Comparison of ENCODE assay signal across 13 cellular contexts in the genomic region with DNA sequence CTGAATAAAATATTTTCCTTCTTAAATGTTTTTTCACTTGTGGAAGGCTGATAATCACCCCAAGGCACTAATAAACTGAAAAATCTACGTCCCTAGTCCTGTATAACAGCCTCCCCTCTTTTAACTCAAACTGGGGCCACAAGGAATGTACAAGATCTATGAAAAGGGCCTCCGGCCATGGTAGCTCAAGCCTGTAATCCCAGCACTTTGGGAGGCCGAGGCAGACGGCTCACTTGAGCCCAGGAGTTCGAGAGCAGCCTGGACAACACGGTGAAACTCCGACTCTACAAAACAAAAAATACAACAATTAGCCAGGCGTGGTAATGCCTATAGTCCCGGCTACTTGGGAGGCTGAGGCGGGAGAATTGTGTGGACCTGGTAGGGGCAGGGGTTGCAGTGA. TPM values are rescaled to one million over a fixed set of nuclear protein-coding genes. Genes with fewer than 3 reads are reported as not detected.
DNase-seq lines count a peak whose midpoint lies in the region; ATAC-seq and TF ChIP-seq lines count a peak whose summit lies in the region.
"Had no signal": no experiment of that assay in that cellular context is flagged by ENCODE, and none has a peak within 500 bp of the region (broad histone marks: within the 10 kb centered on the region; RNA-seq: fewer than 3 reads in every experiment).

No MANE protein-coding gene starts in this region.

- no peaks in the 10 kb centered on the region for H3K27me3 ChIP-seq in vagina
- H3K27me3 ChIP-seq: BE2C had no signal

- H3K4me3 Mint-ChIP-seq in stimulated activated naive CD8-positive, alpha-beta T cell treated with anti-CD3 and anti-CD28 coated beads, Interleukin-15, Interleukin-2, amounts not matched to agents 100 ng/mL and 50 ng/mL, for 24 hours = no peak overlapping the region
- no peak overlapping the region for H3K4me3 Mint-ChIP-seq in activated naive CD8-positive, alpha-beta T cell treated with anti-CD3 and anti-CD28 coated beads for 36 hours
- no peak overlapping the region for H3K4me3 Mint-ChIP-seq in type B pancreatic cell

- no peak for TF ChIP-seq POLR2A in vagina (IDR thresholded peaks at IDR 0.05)

- ATAC-seq in stimulated activated naive CD8-positive, alpha-beta T cell treated with anti-CD3 and anti-CD28 coated beads, Interleukin-15, Interleukin-2, amounts not matched to agents 100 U/mL and 50 U/mL, for 24 hours = no peak

- no peaks in the 10 kb centered on the region for H3K9me3 Mint-ChIP-seq in stimulated activated naive CD8-positive, alpha-beta T cell treated with anti-CD3 and anti-CD28 coated beads, Interleukin-15, Interleukin-2, amounts not matched to agents 100 ng/mL and 50 ng/mL, for 24 hours
- H3K9me3 Mint-ChIP-seq in activated naive CD8-positive, alpha-beta T cell treated with anti-CD3 and anti-CD28 coated beads for 36 hours = no peaks in the 10 kb centered on the region
- no peaks in the 10 kb centered on the region for H3K9me3 Mint-ChIP-seq in type B pancreatic cell
- H3K9me3 Mint-ChIP-seq: stimulated activated effector memory CD8-positive, alpha-beta T cell treated with anti-CD3 and anti-CD28 coated beads, Interleukin-12 subunit alpha, Interleukin-12 subunit beta, amount 100 ng/mL, for 72 hours had no signal

- H3K4me1 ChIP-seq in mesodermal cell (ENCODE audit: control insufficient read depth, insufficient read depth, low read length, poor library complexity, severe bottlenecking) (peaks cover 44% of the 10 kb centered on the region), vagina (peaks cover 51% of the 10 kb centered on the region)
- H3K4me1 ChIP-seq: BE2C had no signal

- H3K27ac ChIP-seq in mesodermal cell (ENCODE audit: low read depth, low read length, severe bottlenecking) = peak overlapping the region; percentile 56
- peak overlapping the region; percentile 34 for H3K27ac ChIP-seq in vagina

- 73 to 90% methylated on average over 5 to 7 of the region's 10 CpGs for WGBS in mesodermal cell (ENCODE audit: insufficient coverage in 2 of 2), 2 experiments

- H3K27ac Mint-ChIP-seq in stimulated activated naive CD8-positive, alpha-beta T cell treated with anti-CD3 and anti-CD28 coated beads, Interleukin-15, Interleukin-2, amounts not matched to agents 100 ng/mL and 50 ng/mL, for 24 hours = peak overlapping the region; percentile 65
- H3K27ac Mint-ChIP-seq in activated naive CD8-positive, alpha-beta T cell treated with anti-CD3 and anti-CD28 coated beads for 36 hours = peak overlapping the region; percentile 58
- H3K27ac Mint-ChIP-seq in type B pancreatic cell = no peak overlapping the region

- H3K4me1 Mint-ChIP-seq in stimulated activated naive CD8-positive, alpha-beta T cell treated with anti-CD3 and anti-CD28 coated beads, Interleukin-15, Interleukin-2, amounts not matched to agents 100 ng/mL and 50 ng/mL, for 24 hours (ENCODE audit: low read depth) = peaks cover 79% of the 10 kb centered on the region
- H3K4me1 Mint-ChIP-seq in activated naive CD8-positive, alpha-beta T cell treated with anti-CD3 and anti-CD28 coated beads for 36 hours = peaks cover 60% of the 10 kb centered on the region
- H3K4me1 Mint-ChIP-seq in type B pancreatic cell (ENCODE audit: unreplicated experiment) = peaks cover 20% of the 10 kb centered on the region

- H3K36me3 ChIP-seq in mesodermal cell (ENCODE audit: control insufficient read depth, insufficient read depth, low read length) (peaks cover 38% of the 10 kb centered on the region), vagina (no peaks in the 10 kb centered on the region)

- TF ChIP-seq CTCF in vagina (IDR thresholded peaks at IDR 0.05) = no peak
- no peak for TF ChIP-seq CTCF in type B pancreatic cell (conservative IDR thresholded peaks at IDR 0.05)

- H3K9me3 ChIP-seq in mesodermal cell (ENCODE audit: control insufficient read depth, low read length) = no peaks in the 10 kb centered on the region
- no peaks in the 10 kb centered on the region for H3K9me3 ChIP-seq in vagina
- H3K9me3 ChIP-seq: BE2C had no signal

- peaks cover 54% of the 10 kb centered on the region for H3K36me3 Mint-ChIP-seq in stimulated activated naive CD8-positive, alpha-beta T cell treated with anti-CD3 and anti-CD28 coated beads, Interleukin-15, Interleukin-2, amounts not matched to agents 100 ng/mL and 50 ng/mL, for 24 hours (ENCODE audit: low read depth)
- peaks cover 41% of the 10 kb centered on the region for H3K36me3 Mint-ChIP-seq in activated naive CD8-positive, alpha-beta T cell treated with anti-CD3 and anti-CD28 coated beads for 36 hours
- peaks cover 24% of the 10 kb centered on the region for H3K36me3 Mint-ChIP-seq in type B pancreatic cell

- DNase-seq in stimulated activated naive CD8-positive, alpha-beta T cell treated with anti-CD3 and anti-CD28 coated beads, Interleukin-15, Interleukin-2, amounts not matched to agents 100 U/mL and 50 U/mL, for 24 hours = no peak
- no peak for DNase-seq in activated naive CD8-positive, alpha-beta T cell treated with anti-CD3 and anti-CD28 coated beads for 36 hours
- DNase-seq in vagina (ENCODE audit: extremely low spot score in 2 of 2) = no peak
- DNase-seq in NCI-H2029 treated with DMSO at 0.1 percent for 48 hours (lab: John Stamatoyannopoulos, UW) = no peak
- DNase-seq in NCI-H1048 (lab: John Stamatoyannopoulos, UW) = no peak
- no peak for DNase-seq in type B pancreatic cell (ENCODE audit: extremely low spot score, unreplicated experiment)
- DNase-seq: activated gamma-delta T cell treated with Interleukin-2 at 50 U/mL for 16 hours, BE2C, MM.1S, NCI-H2171 had no signal

- intact Hi-C loops in vagina (cut with DNase I) = no loop called here

- no peaks in the 10 kb centered on the region for H3K27me3 Mint-ChIP-seq in stimulated activated naive CD8-positive, alpha-beta T cell treated with anti-CD3 and anti-CD28 coated beads, Interleukin-15, Interleukin-2, amounts not matched to agents 100 ng/mL and 50 ng/mL, for 24 hours
- no peaks in the 10 kb centered on the region for H3K27me3 Mint-ChIP-seq in activated naive CD8-positive, alpha-beta T cell treated with anti-CD3 and anti-CD28 coated beads for 36 hours
- no peaks in the 10 kb centered on the region for H3K27me3 Mint-ChIP-seq in type B pancreatic cell

- H3K4me3 ChIP-seq in mesodermal cell (ENCODE audit: extremely low read depth, insufficient read depth, low read length, poor library complexity, severe bottlenecking) (no peak overlapping the region), vagina (no peak overlapping the region)

RNA-seq across cellular contexts. Expression of gene RNF145, which starts 23.6 kb away (rescaled TPM):
- total RNA-seq in activated naive CD8-positive, alpha-beta T cell treated with anti-CD3 and anti-CD28 coated beads for 36 hours = 10 to 100 TPM; 80.3 to 88.5 TPM
- 73.5 TPM for polyA plus RNA-seq in mesodermal cell (2013, experiment 1 of 2)
- polyA plus RNA-seq in mesodermal cell (2013, experiment 2 of 2) = 68.3 TPM
- total RNA-seq in vagina (67.8 TPM), type B pancreatic cell (ENCODE audit: low replicate concordance) (42.5 and 66.4 TPM in 2 replicates)
